ENCODE assay signal across 1 cellular context in the genomic region with DNA sequence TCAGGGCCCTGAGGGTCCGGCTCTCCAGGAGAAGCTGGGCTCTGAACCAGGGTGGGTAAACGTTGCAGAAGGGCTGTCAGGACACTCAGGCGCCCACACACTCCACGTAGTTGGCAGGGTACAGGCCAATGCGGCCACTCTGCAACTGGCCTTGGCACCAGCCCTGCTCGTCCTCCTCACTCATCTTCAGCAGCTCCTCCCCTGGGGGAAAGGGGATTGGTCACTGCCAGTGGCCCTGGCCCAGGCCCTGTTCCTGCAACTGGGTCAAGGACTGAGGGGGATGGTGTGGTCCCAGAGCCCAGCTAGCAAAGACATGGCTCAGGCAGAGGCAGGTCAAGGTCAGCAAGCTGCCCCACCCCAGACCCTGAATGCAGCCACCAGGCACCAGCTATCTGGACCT.
TF ChIP-seq lines count a peak whose summit lies in the region.

No MANE protein-coding gene starts in this region.

TF ChIP-seq in H1, 55 proteins besides CTCF, POLR2A, EP300 and RAD21:
- TF ChIP-seq RFX5 (IDR thresholded peaks at IDR 0.05; ENCODE audit: borderline replicate concordance, low read depth, low read length) (no peak), POU5F1 (IDR thresholded peaks at IDR 0.05; ENCODE audit: low read depth, low read length) (no peak), CTBP2 (IDR thresholded peaks at IDR 0.05; ENCODE audit: borderline replicate concordance, insufficient read depth, insufficient read length, low read length) (no peak), TAF7 (optimal IDR thresholded peaks at IDR 0.05; ENCODE audit: borderline replicate concordance, low read depth, low read length) (no peak), JUN (IDR thresholded peaks at IDR 0.05; ENCODE audit: low read depth, low read length) (no peak), CREB1 (IDR thresholded peaks at IDR 0.05) (no peak), RXRA (IDR thresholded peaks at IDR 0.05; ENCODE audit: insufficient read depth, low read depth, low read length) (no peak), MAX (IDR thresholded peaks at IDR 0.05) (no peak)
